In genomic region chr14:61320806-61321384, GRCh38 we compare ENCODE assay signal across 8 cellular contexts. TPM values are rescaled to one million over a fixed set of nuclear protein-coding genes. Genes with fewer than 3 reads are reported as not detected.
DNase-seq lines count a peak whose midpoint lies in the region; ATAC-seq, FAIRE-seq and TF ChIP-seq lines count a peak whose summit lies in the region.

No MANE protein-coding gene starts in this region.

- no peak for FAIRE-seq in bronchial epithelial cell (lab: Jason Lieb, UNC)

- peak overlapping the region; percentile 4 for H3K27ac Mint-ChIP-seq in activated naive CD4-positive, alpha-beta T cell treated with anti-CD3 and anti-CD28 coated beads, Interleukin-2, amount 50 U/mL, for 24 hours
- H3K27ac Mint-ChIP-seq in activated naive CD4-positive, alpha-beta T cell treated with anti-CD3 and anti-CD28 coated beads, Interleukin-2, amount 50 U/mL, for 72 hours = peak overlapping the region in 1 of 2 donors; percentile 92

- H3K9me3 Mint-ChIP-seq in activated naive CD4-positive, alpha-beta T cell treated with anti-CD3 and anti-CD28 coated beads, Interleukin-2, amount 50 U/mL, for 24 hours = no peaks in the 10 kb centered on the region
- H3K9me3 Mint-ChIP-seq in activated naive CD4-positive, alpha-beta T cell treated with anti-CD3 and anti-CD28 coated beads, Interleukin-2, amount 50 U/mL, for 72 hours = no peaks in the 10 kb centered on the region

- peak overlapping the region; percentile 63 for H3K4me3 ChIP-seq in bronchial epithelial cell (ENCODE audit: low read depth, low read length)
- H3K4me3 ChIP-seq in vagina = peak overlapping the region; percentile 80 to 86

- peaks cover 14% of the 10 kb centered on the region for H3K36me3 Mint-ChIP-seq in activated naive CD4-positive, alpha-beta T cell treated with anti-CD3 and anti-CD28 coated beads, Interleukin-2, amount 50 U/mL, for 24 hours
- peaks cover 24 to 30% of the 10 kb centered on the region in 2 donors for H3K36me3 Mint-ChIP-seq in activated naive CD4-positive, alpha-beta T cell treated with anti-CD3 and anti-CD28 coated beads, Interleukin-2, amount 50 U/mL, for 72 hours

- H3K36me3 ChIP-seq in bronchial epithelial cell (ENCODE audit: control insufficient read depth, insufficient read depth, low read length) (no peaks in the 10 kb centered on the region), vagina (no peaks in the 10 kb centered on the region)

- peak overlapping the region; percentile 53 for H3K4me3 Mint-ChIP-seq in activated naive CD4-positive, alpha-beta T cell treated with anti-CD3 and anti-CD28 coated beads, Interleukin-2, amount 50 U/mL, for 24 hours

- no peak for TF ChIP-seq POLR2A in vagina (IDR thresholded peaks at IDR 0.05)

- no peak for DNase-seq in activated naive CD4-positive, alpha-beta T cell treated with anti-CD3 and anti-CD28 coated beads, Interleukin-2, amount 50 U/mL, for 72 hours (ENCODE audit: low spot score in 2 of 2)
- peak; percentile 39 for DNase-seq in bronchial epithelial cell (ENCODE audit: low read depth)
- peak; percentile 54 to 74 for DNase-seq in lung microvascular endothelial cell (ENCODE audit: low read depth in 2 of 2)
- DNase-seq in vagina (ENCODE audit: extremely low spot score in 2 of 2) = no peak
- no peak for DNase-seq in SHP77 treated with DMSO at 0.1 percent for 48 hours (lab: John Stamatoyannopoulos, UW)
- no peak for DNase-seq in effector CD8-positive, alpha-beta T cell (lab: John Stamatoyannopoulos, UW)

- H3K4me1 ChIP-seq in vagina = peaks cover 22% of the 10 kb centered on the region

- H3K27me3 ChIP-seq in bronchial epithelial cell (ENCODE audit: control insufficient read depth, insufficient read depth, low read length) (no peaks in the 10 kb centered on the region), vagina (no peaks in the 10 kb centered on the region)

- peaks cover 3% of the 10 kb centered on the region for H3K9me3 ChIP-seq in vagina

- TF ChIP-seq CTCF in bronchial epithelial cell (IDR thresholded peaks at IDR 0.05; ENCODE audit: insufficient read depth, low read length, severe bottlenecking) = no peak
- no peak for TF ChIP-seq CTCF in vagina (IDR thresholded peaks at IDR 0.05)

- ATAC-seq in activated naive CD4-positive, alpha-beta T cell treated with anti-CD3 and anti-CD28 coated beads, Interleukin-2, amount 50 U/mL, for 72 hours = no peak
- ATAC-seq in HG03565 (IDR thresholded peaks at IDR 0.05; ENCODE audit: unreplicated experiment) = no peak

- H3K4me1 Mint-ChIP-seq in activated naive CD4-positive, alpha-beta T cell treated with anti-CD3 and anti-CD28 coated beads, Interleukin-2, amount 50 U/mL, for 24 hours = peaks cover 17% of the 10 kb centered on the region

- intact Hi-C loops in vagina (cut with DNase I) = no loop called here

- H3K27ac ChIP-seq in vagina = peak overlapping the region; percentile 88

- no peaks in the 10 kb centered on the region for H3K27me3 Mint-ChIP-seq in activated naive CD4-positive, alpha-beta T cell treated with anti-CD3 and anti-CD28 coated beads, Interleukin-2, amount 50 U/mL, for 24 hours

RNA-seq across cellular contexts. Expression of gene PRKCH, which starts 0.5 kb away (rescaled TPM):
- total RNA-seq in activated naive CD4-positive, alpha-beta T cell treated with anti-CD3 and anti-CD28 coated beads, Interleukin-2, amount 50 U/mL, for 72 hours = 100 to 1,000 TPM; 131 to 216 TPM
- total RNA-seq in bronchial epithelial cell (24.5 and 52.6 TPM in 2 replicates), lung microvascular endothelial cell (221 and 373 TPM in 2 replicates), vagina (43.0 TPM)

RNA-seq across cellular contexts. Expression of gene TMEM30B, which starts 39.8 kb away (rescaled TPM):
- 1 to 10 TPM; 1.4 to 2.1 TPM for total RNA-seq in activated naive CD4-positive, alpha-beta T cell treated with anti-CD3 and anti-CD28 coated beads, Interleukin-2, amount 50 U/mL, for 72 hours
- total RNA-seq in bronchial epithelial cell (10.5 and 15.7 TPM in 2 replicates), lung microvascular endothelial cell (0.20 and 0.22 TPM in 2 replicates), vagina (22.6 TPM)

Comparison
In these comparisons a context has a peak if more than half of its experiments do, and no peak if none do; other contexts are left out.
1. DNase-seq: peak in bronchial epithelial cell (single experiment) and lung microvascular endothelial cell (2 of 2); none in activated naive CD4-positive, alpha-beta T cell treated with anti-CD3 and anti-CD28 coated beads, Interleukin-2, amount 50 U/mL, for 72 hours (0 of 2), vagina (0 of 2), SHP77 treated with DMSO at 0.1 percent for 48 hours (single experiment) and effector CD8-positive, alpha-beta T cell (single experiment).